In genomic region chr6:5287205-5287965, GRCh38 we compare ENCODE assay signal across 1 cellular context.
A peak's percentile ranks its signal among the peaks of the same experiment; 100 is the strongest.
TF ChIP-seq lines count a peak whose summit lies in the region.

No MANE protein-coding gene starts in this region.

TF ChIP-seq in GM12878, 131 proteins besides CTCF, POLR2A, EP300 and RAD21:
- peak; percentile 32; the same call in 1 of the 2 replicates for TF ChIP-seq EED (IDR thresholded peaks at IDR 0.05; ENCODE audit: low read depth)
- TF ChIP-seq ESRRA (IDR thresholded peaks at IDR 0.05; ENCODE audit: low read length) = no peak
